ENCODE assay signal across 8 cellular contexts in genomic region chr1:66374561-66375111, GRCh38.
DNase-seq lines count a peak whose midpoint lies in the region; ATAC-seq and TF ChIP-seq lines count a peak whose summit lies in the region.

No MANE protein-coding gene starts in this region.

- H2AK5ac ChIP-seq in IMR-90 (ENCODE audit: low read depth, low read length), result no peak overlapping the region

- peak overlapping the region; percentile 22; the same call in 1 of the 2 replicates for H2BK120ac ChIP-seq in IMR-90 (ENCODE audit: low read depth, low read length)

- no peak overlapping the region; the same call in 1 of the 2 replicates for H4K91ac ChIP-seq in IMR-90 (ENCODE audit: insufficient read depth, low read depth, low read length)

- peak overlapping the region; percentile 75 for H3K14ac ChIP-seq in IMR-90 (replicated peaks; ENCODE audit: low read depth, low read length)

- no peak overlapping the region for H3K56ac ChIP-seq in IMR-90 (ENCODE audit: extremely low read depth, insufficient read depth, low read length)

- H3K27ac ChIP-seq in IMR-90 (ENCODE audit: insufficient read depth, low read length) (no peak overlapping the region), mucosa of rectum (ENCODE audit: low read depth in 2 of 2, low read length in 2 of 2) (peak overlapping the region; percentile 54 to 71)

- H3K4me1 Mint-ChIP-seq in nephron progenitor cell, result peaks cover 11% of the 10 kb centered on the region

- H4K8ac ChIP-seq in IMR-90 (ENCODE audit: low read depth in 2 of 2, low read length in 2 of 2), result peak overlapping the region in 1 of 2 experiments; percentile 41; a peak in 1 of 4 replicates

- TF ChIP-seq RAD21 in IMR-90 (IDR thresholded peaks at IDR 0.05; ENCODE audit: low read length), result no peak

- H3K9me3 Mint-ChIP-seq in nephron progenitor cell, result no peaks in the 10 kb centered on the region

- peaks cover 13% of the 10 kb centered on the region for H3K9me1 ChIP-seq in IMR-90 (ENCODE audit: insufficient read depth, low read length)

- no peak overlapping the region for H3K23ac ChIP-seq in IMR-90 (ENCODE audit: low read depth, low read length)

- no peak overlapping the region for H3K27ac Mint-ChIP-seq in nephron progenitor cell

- no CpG with 5 or more reads among the region's 2 CpGs for WGBS in IMR-90 (ENCODE audit: extremely low coverage in 2 of 2, insufficient read length in 1 of 2), 2 experiments

- peaks cover 30% of the 10 kb centered on the region for H3K36me3 Mint-ChIP-seq in nephron progenitor cell (ENCODE audit: low read depth)

- peak overlapping the region; percentile 73 for H2BK5ac ChIP-seq in IMR-90 (ENCODE audit: low read depth, low read length, poor library complexity, severe bottlenecking)

- H3K4ac ChIP-seq in IMR-90 (ENCODE audit: low read depth, low read length), result no peak overlapping the region; the same call in 1 of the 2 replicates

- dilution Hi-C loops in IMR-90 (cut with HindIII; ENCODE audit: low sequenced_read_pairs, unreplicated experiment), result no loop called here

- no peak for TF ChIP-seq POLR2A in IMR-90 (IDR thresholded peaks at IDR 0.05; ENCODE audit: low read depth, low read length)

- TF ChIP-seq CTCF in GM12864 (IDR thresholded peaks at IDR 0.05; ENCODE audit: low read depth, low read length, missing control alignments) (no peak), IMR-90 (conservative IDR thresholded peaks at IDR 0.05; ENCODE audit: low read depth, low read length) (no peak), astrocyte of the spinal cord (IDR thresholded peaks at IDR 0.05; ENCODE audit: low read depth, low read length) (no peak), nephron progenitor cell (IDR thresholded peaks at IDR 0.05) (no peak)

- H3K36me3 ChIP-seq in IMR-90 (ENCODE audit: control insufficient read depth, insufficient read depth, low read length), result peaks cover 24% of the 10 kb centered on the region
- H3K36me3 ChIP-seq in mucosa of rectum (ENCODE audit: control insufficient read depth in 2 of 2, insufficient read depth in 2 of 2, low read length in 2 of 2), result peaks cover 8 to 11% of the 10 kb centered on the region in 2 donors

- intact Hi-C loops in IMR-90 (cut with micrococcal nuclease), result loop anchor here (5.0 kb wide), 2 partner anchors 42 to 128 kb away; no protein-coding TSS in a partner anchor

- H3K27me3 Mint-ChIP-seq in nephron progenitor cell (ENCODE audit: low read depth, poor library complexity), result no peaks in the 10 kb centered on the region

- H3K27me3 ChIP-seq in IMR-90 (ENCODE audit: control insufficient read depth, insufficient read depth, low read length) (no peaks in the 10 kb centered on the region), mucosa of rectum (ENCODE audit: control insufficient read depth in 2 of 2, insufficient read depth in 2 of 2, low read length in 2 of 2) (no peaks in the 10 kb centered on the region)

- peak; percentile 51 for ATAC-seq in GM21576 (IDR thresholded peaks at IDR 0.05; ENCODE audit: unreplicated experiment)
- ATAC-seq in IMR-90 (ENCODE audit: low read depth), result peak; percentile 66

- no peak overlapping the region for H2AFZ ChIP-seq in IMR-90 (replicated peaks; ENCODE audit: low read length, poor library complexity)

- H4K5ac ChIP-seq in IMR-90 (ENCODE audit: low read depth, low read length), result peak overlapping the region; percentile 52; the same call in 1 of the 2 replicates

- peak overlapping the region; percentile 41; the same call in 1 of the 2 replicates for H2BK20ac ChIP-seq in IMR-90 (ENCODE audit: low read depth, low read length)

- H2AK9ac ChIP-seq in IMR-90 (replicated peaks; ENCODE audit: low read depth, low read length, poor library complexity), result no peak overlapping the region

- H3K4me3 Mint-ChIP-seq in nephron progenitor cell, result no peak overlapping the region

- peaks cover 6 to 21% of the 10 kb centered on the region in 2 experiments; a peak in 3 of 4 replicates for H3K79me1 ChIP-seq in IMR-90 (ENCODE audit: low read depth in 1 of 2, low read length in 2 of 2)

- peak overlapping the region; percentile 83; the same call in 1 of the 2 replicates for H3K18ac ChIP-seq in IMR-90 (ENCODE audit: low read depth, low read length)

- H3K4me2 ChIP-seq in IMR-90 (ENCODE audit: low read depth, low read length), result peak overlapping the region; percentile 89; the same call in 1 of the 2 replicates

- H3K4me1 ChIP-seq in IMR-90 (ENCODE audit: control insufficient read depth, insufficient read depth, low read length) (peaks cover 22% of the 10 kb centered on the region), mucosa of rectum (ENCODE audit: control insufficient read depth in 2 of 2, insufficient read depth in 2 of 2, low read length in 2 of 2) (peaks cover 15 to 17% of the 10 kb centered on the region in 2 donors)

- H2BK15ac ChIP-seq in IMR-90 (ENCODE audit: low read depth, low read length), result no peak overlapping the region; the same call in 2 of the 3 replicates

- POLR2A ChIA-PET in IMR-90 (lab: Charles Lee; ENCODE audit: unreplicated experiment), result no interaction called here

- BruUV-seq in IMR-90 (replicated peaks; lab: Mats Ljungman, UMichigan), result no TSS peak

- DNase-seq in GM12864 (ENCODE audit: low read depth), result peak; percentile 77
- DNase-seq in IMR-90, result peak; percentile 95
- DNase-seq in astrocyte of the spinal cord (ENCODE audit: low read depth, low spot score), result peak; percentile 86
- no peak for DNase-seq in activated gamma-delta T cell treated with Interleukin-2 at 50 U/mL for 16 hours
- no peak for DNase-seq in nephron progenitor cell
- no peak for DNase-seq in NCI-H524 treated with DMSO at 0.1 percent for 48 hours (lab: John Stamatoyannopoulos, UW)

- H3K4me3 ChIP-seq in GM12864 (ENCODE audit: low read depth, low read length), result no peak overlapping the region; the same call in 1 of the 2 replicates
- H3K4me3 ChIP-seq in IMR-90 (ENCODE audit: insufficient read depth, low read depth, low read length), result no peak overlapping the region
- no peak overlapping the region for H3K4me3 ChIP-seq in astrocyte of the spinal cord (ENCODE audit: low read depth, low read length)
- H3K4me3 ChIP-seq in mucosa of rectum (ENCODE audit: low read length in 2 of 2), result no peak overlapping the region

- CTCF ChIA-PET in IMR-90 (lab: Yijun Ruan, JAX), result no interaction called here

- no peak overlapping the region for H3K9ac ChIP-seq in IMR-90 (ENCODE audit: low read depth, low read length)
- H3K9ac ChIP-seq in mucosa of rectum (ENCODE audit: low read depth in 1 of 2, low read length in 2 of 2), result peak overlapping the region in 1 of 2 donors; percentile 11

- peaks cover 3% of the 10 kb centered on the region; the same call in 1 of the 2 replicates for H4K20me1 ChIP-seq in IMR-90 (ENCODE audit: insufficient read depth, low read length)

- H3K9me3 ChIP-seq in IMR-90 (ENCODE audit: control insufficient read depth, insufficient read depth, low read length) (no peaks in the 10 kb centered on the region), mucosa of rectum (ENCODE audit: control insufficient read depth in 2 of 2, low read length in 2 of 2) (no peaks in the 10 kb centered on the region)

- in situ Hi-C loops in IMR-90 (cut with MboI; ENCODE audit: low sequenced_read_pairs), result no loop called here
- in situ Hi-C loops in astrocyte of the spinal cord (cut with HindIII; ENCODE audit: low sequenced_read_pairs), result no loop called here

TF ChIP-seq in IMR-90, 13 proteins besides CTCF, POLR2A, EP300 and RAD21:
- no peak for TF ChIP-seq CEBPB (IDR thresholded peaks at IDR 0.05; ENCODE audit: low read depth, low read length)
- no peak for TF ChIP-seq SMC3 (IDR thresholded peaks at IDR 0.05; ENCODE audit: low read depth, low read length)
- no peak for TF ChIP-seq ELK1 (IDR thresholded peaks at IDR 0.05; ENCODE audit: borderline replicate concordance, low read depth, low read length)
- no peak for TF ChIP-seq MAZ (IDR thresholded peaks at IDR 0.05; ENCODE audit: borderline replicate concordance, low read depth, low read length)
- TF ChIP-seq FOS (IDR thresholded peaks at IDR 0.05; ENCODE audit: low read depth, low read length), result peak; percentile 71
TF ChIP-seq in IMR-90: peak in this region for 1.

Comparison
In these comparisons a context has a peak if more than half of its experiments do, and no peak if none do; other contexts are left out.
1. DNase-seq: peak in GM12864 (single experiment), IMR-90 (single experiment) and astrocyte of the spinal cord (single experiment); none in activated gamma-delta T cell treated with Interleukin-2 at 50 U/mL for 16 hours (single experiment), nephron progenitor cell (single experiment) and NCI-H524 treated with DMSO at 0.1 percent for 48 hours (single experiment).